ENCODE assay signal across 35 cellular contexts in the genomic region with DNA sequence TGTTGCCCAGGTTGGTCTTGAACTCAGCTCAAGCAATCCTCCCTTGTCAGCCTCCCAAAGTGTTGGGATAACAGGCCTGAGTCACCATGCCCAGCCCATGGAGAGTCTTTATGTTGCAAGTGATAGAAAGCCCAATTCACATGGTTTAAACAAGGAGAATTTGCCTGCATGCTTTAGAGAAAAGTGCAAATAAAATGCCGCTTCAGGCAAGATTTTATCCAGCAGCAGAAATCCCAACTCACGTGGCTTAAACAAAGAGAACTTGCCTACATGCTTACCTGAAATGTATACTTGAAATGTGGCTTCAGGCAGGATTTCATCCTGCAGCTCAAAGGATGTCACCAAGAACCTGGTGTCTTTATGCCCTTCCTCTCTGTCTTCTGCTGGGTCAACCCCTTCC. TPM values are rescaled to one million over a fixed set of nuclear protein-coding genes. Genes with fewer than 3 reads are reported as not detected.
"Had no signal": no experiment of that assay in that cellular context is flagged by ENCODE, and none has a peak within 500 bp of the region (broad histone marks: within the 10 kb centered on the region; RNA-seq: fewer than 3 reads in every experiment).

No MANE protein-coding gene starts in this region.

- H3K36me3 Mint-ChIP-seq: memory B cell; naive thymus-derived CD8-positive, alpha-beta T cell; neural progenitor cell; stimulated activated naive B cell treated with anti-CD40 and anti-IgM and Interleukin-4, amounts not matched to agents 10 μg/mL and 1 μg/mL and 100 μg/mL, for 72 hours had no signal

- H3K9me3 Mint-ChIP-seq: activated CD4-positive, alpha-beta memory T cell treated with anti-CD3 and anti-CD28 coated beads, Interleukin-2, amount 10 ng/mL, durations not matched to agents 7 days and 5 days; activated CD4-positive, alpha-beta T cell treated with anti-CD3 and anti-CD28 coated beads, Interleukin-2, amount 10 ng/mL, durations not matched to agents 7 days and 5 days; activated T-cell treated with anti-CD3 and anti-CD28 coated beads, Interleukin-2, amount 50 U/mL, for 4 hours; activated T-helper 17 cell treated with anti-CD3 and anti-CD28 coated beads, Interleukin-2, amount 50 U/mL, for 72 hours; effector memory CD8-positive, alpha-beta T cell; memory B cell; naive thymus-derived CD8-positive, alpha-beta T cell; neural progenitor cell; stimulated activated naive B cell treated with anti-CD40 and anti-IgM and Interleukin-4, amounts not matched to agents 10 μg/mL and 1 μg/mL and 100 μg/mL, for 72 hours; T-helper 2 cell treated with Interferon-gamma antibody and Interleukin-4, amounts not matched to agents 5 μg/mL and 100 μg/mL, for 36 hours had no signal

- DNase-seq: activated CD4-positive, alpha-beta memory T cell treated with anti-CD3 and anti-CD28 coated beads, Interleukin-2, amount 10 ng/mL, durations not matched to agents 7 days and 5 days; activated CD4-positive, alpha-beta T cell treated with anti-CD3 and anti-CD28 coated beads, Interleukin-2, amount 10 ng/mL, durations not matched to agents 7 days and 5 days; activated CD4-positive, CD25-positive, alpha-beta regulatory T cell treated with anti-CD3 and anti-CD28 coated beads, Interleukin-2, amount 50 U/mL, for 72 hours; activated CD8-positive, alpha-beta memory T cell treated with anti-CD3 and anti-CD28 coated beads, Interleukin-2, amount 50 U/mL, for 48 hours; activated gamma-delta T cell treated with Interleukin-2 at 50 U/mL for 16 hours; activated naive CD4-positive, alpha-beta T cell treated with anti-CD3 and anti-CD28 coated beads, Interleukin-2, amount 50 U/mL, for 16 hours; activated T-cell treated with anti-CD3 and anti-CD28 coated beads, Interleukin-2, amount 50 U/mL, for 4 hours; amniotic stem cell; brain microvascular endothelial cell; caudate nucleus; cortex of kidney; effector memory CD8-positive, alpha-beta T cell; gastrocnemius medialis; glutamatergic neuron; left colon; naive thymus-derived CD8-positive, alpha-beta T cell; occipital lobe; stimulated activated CD4-positive, alpha-beta T cell treated with anti-CD3 and anti-CD28 coated beads, Interleukin-1b, Interleukin-23, amount 100 ng/mL, for 48 hours; stimulated activated CD4-positive, alpha-beta T cell treated with anti-CD3 and anti-CD28 coated beads, Interleukin-4, amount 100 ng/mL, for 4 hours; stimulated activated CD8-positive, alpha-beta memory T cell treated with anti-CD3 and anti-CD28 coated beads, Interleukin-4, amount 100 ng/mL, for 48 hours; stimulated activated naive B cell treated with anti-CD40 and anti-IgM and Interleukin-4, amounts not matched to agents 10 μg/mL and 1 μg/mL and 100 μg/mL, for 72 hours; stomach; T-helper 1 cell had no signal

- H3K27me3 ChIP-seq: gastrocnemius medialis, neural progenitor cell, right atrium auricular region, stomach had no signal

- H3K4me1 Mint-ChIP-seq: activated CD4-positive, alpha-beta memory T cell treated with anti-CD3 and anti-CD28 coated beads, Interleukin-2, amount 10 ng/mL, durations not matched to agents 7 days and 5 days; activated CD4-positive, alpha-beta T cell treated with anti-CD3 and anti-CD28 coated beads, Interleukin-2, amount 10 ng/mL, durations not matched to agents 7 days and 5 days; activated T-helper 17 cell treated with anti-CD3 and anti-CD28 coated beads, Interleukin-2, amount 50 U/mL, for 72 hours; memory B cell; naive thymus-derived CD8-positive, alpha-beta T cell; stimulated activated naive B cell treated with anti-CD40 and anti-IgM and Interleukin-4, amounts not matched to agents 10 μg/mL and 1 μg/mL and 100 μg/mL, for 72 hours had no signal

- H3K4me2 ChIP-seq: neural progenitor cell, smooth muscle cell had no signal

- H3K4me1 ChIP-seq: neural progenitor cell, parathyroid adenoma, right atrium auricular region, tibial artery had no signal

- H3K27ac Mint-ChIP-seq: activated CD4-positive, alpha-beta memory T cell treated with anti-CD3 and anti-CD28 coated beads, Interleukin-2, amount 10 ng/mL, durations not matched to agents 7 days and 5 days; activated CD4-positive, alpha-beta T cell treated with anti-CD3 and anti-CD28 coated beads, Interleukin-2, amount 10 ng/mL, durations not matched to agents 7 days and 5 days; activated T-helper 17 cell treated with anti-CD3 and anti-CD28 coated beads, Interleukin-2, amount 50 U/mL, for 72 hours; effector memory CD8-positive, alpha-beta T cell; memory B cell; naive thymus-derived CD8-positive, alpha-beta T cell; neural progenitor cell; stimulated activated naive B cell treated with anti-CD40 and anti-IgM and Interleukin-4, amounts not matched to agents 10 μg/mL and 1 μg/mL and 100 μg/mL, for 72 hours; T-helper 2 cell treated with Interferon-gamma antibody and Interleukin-4, amounts not matched to agents 5 μg/mL and 100 μg/mL, for 36 hours had no signal

- H3K27ac ChIP-seq: brain microvascular endothelial cell, gastrocnemius medialis, neural progenitor cell, parathyroid adenoma, right atrium auricular region, tibial artery, VCaP had no signal

- H3K4me3 ChIP-seq: gastrocnemius medialis, neural progenitor cell, right atrium auricular region, smooth muscle cell, stomach, tibial artery had no signal

- H2AFZ ChIP-seq: neural progenitor cell, parathyroid adenoma had no signal

- H3K9me3 ChIP-seq: gastrocnemius medialis, right atrium auricular region, stomach, tibial artery had no signal

- H3K9ac ChIP-seq: neural progenitor cell, parathyroid adenoma had no signal

- H3K36me3 ChIP-seq: brain microvascular endothelial cell, gastrocnemius medialis, neural progenitor cell, right atrium auricular region, stomach, tibial artery had no signal

- H3K4me3 Mint-ChIP-seq: activated CD4-positive, alpha-beta memory T cell treated with anti-CD3 and anti-CD28 coated beads, Interleukin-2, amount 10 ng/mL, durations not matched to agents 7 days and 5 days; activated CD4-positive, alpha-beta T cell treated with anti-CD3 and anti-CD28 coated beads, Interleukin-2, amount 10 ng/mL, durations not matched to agents 7 days and 5 days; activated T-cell treated with anti-CD3 and anti-CD28 coated beads, Interleukin-2, amount 50 U/mL, for 4 hours; activated T-helper 17 cell treated with anti-CD3 and anti-CD28 coated beads, Interleukin-2, amount 50 U/mL, for 72 hours; effector memory CD8-positive, alpha-beta T cell; memory B cell; naive thymus-derived CD8-positive, alpha-beta T cell; neural progenitor cell; stimulated activated naive B cell treated with anti-CD40 and anti-IgM and Interleukin-4, amounts not matched to agents 10 μg/mL and 1 μg/mL and 100 μg/mL, for 72 hours; T-helper 2 cell treated with Interferon-gamma antibody and Interleukin-4, amounts not matched to agents 5 μg/mL and 100 μg/mL, for 36 hours had no signal

- FAIRE-seq: astrocyte, endothelial cell of umbilical vein had no signal

- ATAC-seq: activated T-cell treated with anti-CD3 and anti-CD28 coated beads, Interleukin-2, amount 50 U/mL, for 4 hours; activated T-helper 17 cell treated with anti-CD3 and anti-CD28 coated beads, Interleukin-2, amount 50 U/mL, for 72 hours; effector memory CD8-positive, alpha-beta T cell; gastrocnemius medialis; left colon; naive thymus-derived CD8-positive, alpha-beta T cell; stimulated activated naive B cell treated with anti-CD40 and anti-IgM and Interleukin-4, amounts not matched to agents 10 μg/mL and 1 μg/mL and 100 μg/mL, for 72 hours had no signal

- H3K79me2 ChIP-seq: parathyroid adenoma had no signal

RNA-seq across cellular contexts. Expression of gene TMEM92, which starts 42.9 kb away (rescaled TPM):
- total RNA-seq: activated CD4-positive, alpha-beta T cell treated with anti-CD3 and anti-CD28 coated beads, Interleukin-2, amount 10 ng/mL, durations not matched to agents 7 days and 5 days; activated T-cell treated with anti-CD3 and anti-CD28 coated beads, Interleukin-2, amount 50 U/mL, for 4 hours; endothelial cell of umbilical vein; gastrocnemius medialis; naive thymus-derived CD8-positive, alpha-beta T cell; occipital lobe; pulmonary artery endothelial cell; right atrium auricular region had no signal
- polyA plus RNA-seq: naive thymus-derived CD8-positive, alpha-beta T cell had no signal
